Comparison of ENCODE assay signal across 8 cellular contexts in the genomic region with DNA sequence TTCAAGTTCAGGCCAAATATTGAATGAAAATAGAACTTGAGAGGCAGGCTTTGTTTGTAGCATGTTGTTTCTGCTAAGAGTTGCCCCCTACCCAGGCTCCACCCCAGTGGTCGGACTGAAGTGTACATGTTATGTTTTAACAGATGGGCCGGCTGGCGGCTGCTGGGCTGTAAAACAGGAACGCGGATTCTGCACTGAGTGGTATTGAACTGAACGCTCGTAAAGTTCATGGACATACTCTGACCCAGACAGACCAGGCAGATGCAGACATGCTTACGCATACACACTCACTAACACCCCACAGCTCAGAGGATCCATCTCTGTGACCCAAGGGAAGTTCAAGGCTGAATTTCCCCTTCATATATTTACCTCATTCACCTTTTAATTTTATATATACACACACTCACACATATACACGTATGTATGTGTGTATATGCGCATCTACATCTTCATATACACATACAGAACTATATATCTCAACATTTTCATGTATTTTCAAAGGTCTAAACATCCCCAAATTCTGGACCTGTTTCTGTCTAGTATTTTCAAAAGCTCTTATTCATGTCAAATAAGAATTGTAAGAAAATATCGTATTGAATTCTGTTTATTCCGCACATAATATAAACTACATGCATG. TPM values are rescaled to one million over a fixed set of nuclear protein-coding genes. Genes with fewer than 3 reads are reported as not detected.
A peak's percentile ranks its signal among the peaks of the same experiment; 100 is the strongest.
DNase-seq lines count a peak whose midpoint lies in the region; ATAC-seq and TF ChIP-seq lines count a peak whose summit lies in the region.

No MANE protein-coding gene starts in this region.

- H3K4me3 ChIP-seq in ovary = peak overlapping the region; percentile 90

- no peaks in the 10 kb centered on the region for H3K9me3 Mint-ChIP-seq in activated naive CD4-positive, alpha-beta T cell treated with anti-CD3 and anti-CD28 coated beads for 36 hours
- no peaks in the 10 kb centered on the region for H3K9me3 Mint-ChIP-seq in endothelial cell (ENCODE audit: unreplicated experiment)

- peaks cover 37% of the 10 kb centered on the region for H3K4me1 Mint-ChIP-seq in activated naive CD4-positive, alpha-beta T cell treated with anti-CD3 and anti-CD28 coated beads for 36 hours (ENCODE audit: low read depth)
- peaks cover 35% of the 10 kb centered on the region for H3K4me1 Mint-ChIP-seq in endothelial cell (ENCODE audit: unreplicated experiment)

- intact Hi-C loops in activated naive CD4-positive, alpha-beta T cell treated with anti-CD3 and anti-CD28 coated beads for 36 hours (cut with micrococcal nuclease) = loop anchor here (1.0 to 2.0 kb wide), 2 partner anchors 9 to 176 kb away; no protein-coding TSS in a partner anchor
- intact Hi-C loops in ovary (cut with DNase I) = loop anchor here in 1 of 4 donors (5.0 kb wide), 1 partner anchor 177 kb away; no protein-coding TSS in a partner anchor

- 18 to 43% (median 23%) methylated on average over 12 of the region's 12 CpGs for WGBS in ovary, 3 donors

- no peak overlapping the region for H3K27ac Mint-ChIP-seq in activated naive CD4-positive, alpha-beta T cell treated with anti-CD3 and anti-CD28 coated beads for 36 hours
- peak overlapping the region; percentile 42 for H3K27ac Mint-ChIP-seq in endothelial cell (ENCODE audit: unreplicated experiment)

- CTCF ChIA-PET in activated naive CD4-positive, alpha-beta T cell treated with anti-CD3 and anti-CD28 coated beads for 36 hours (lab: Charles Lee) = interaction anchor here (0.6 to 0.7 kb wide), 3 partner anchors 23 to 948 kb away, joined by 3 read pairs; no protein-coding TSS in a partner anchor

- TF ChIP-seq POLR2A in ovary (IDR thresholded peaks at IDR 0.05) = no peak

- ATAC-seq in HG02973 (IDR thresholded peaks at IDR 0.05; ENCODE audit: unreplicated experiment) = no peak

- H3K36me3 Mint-ChIP-seq in activated naive CD4-positive, alpha-beta T cell treated with anti-CD3 and anti-CD28 coated beads for 36 hours (ENCODE audit: low read depth) = no peaks in the 10 kb centered on the region
- no peaks in the 10 kb centered on the region for H3K36me3 Mint-ChIP-seq in endothelial cell (ENCODE audit: low read depth, unreplicated experiment)

- no peaks in the 10 kb centered on the region for H3K36me3 ChIP-seq in ovary

- peak overlapping the region; percentile 93 for H3K4me3 Mint-ChIP-seq in activated naive CD4-positive, alpha-beta T cell treated with anti-CD3 and anti-CD28 coated beads for 36 hours
- peak overlapping the region; percentile 92 for H3K4me3 Mint-ChIP-seq in endothelial cell (ENCODE audit: unreplicated experiment)

- H3K27me3 Mint-ChIP-seq in activated naive CD4-positive, alpha-beta T cell treated with anti-CD3 and anti-CD28 coated beads for 36 hours (ENCODE audit: low read depth) = no peaks in the 10 kb centered on the region
- peaks cover 6% of the 10 kb centered on the region for H3K27me3 Mint-ChIP-seq in endothelial cell (ENCODE audit: unreplicated experiment)

- no peak for DNase-seq in activated naive CD4-positive, alpha-beta T cell treated with anti-CD3 and anti-CD28 coated beads for 36 hours
- no peak for DNase-seq in activated naive CD4-positive, alpha-beta T cell (lab: John Stamatoyannopoulos, UW)
- DNase-seq in OCI-M1 (lab: John Stamatoyannopoulos, UW) (peak; percentile 60), endothelial cell (ENCODE audit: low spot score) (peak; percentile 6), ovary (peak; percentile 14 to 47 (median 19)), middle frontal gyrus (ENCODE audit: extremely low spot score, low spot score) (no peak)
- no peak for DNase-seq in stimulated activated CD4-positive, alpha-beta T cell treated with anti-CD3 and anti-CD28 coated beads, Interleukin-1b, Interleukin-23, amount 100 ng/mL, for 48 hours

- H3K27ac ChIP-seq in ovary = no peak overlapping the region

- no peaks in the 10 kb centered on the region for H3K9me3 ChIP-seq in ovary

- no peaks in the 10 kb centered on the region for H3K27me3 ChIP-seq in ovary

- TF ChIP-seq CTCF in endothelial cell (IDR thresholded peaks at IDR 0.05; ENCODE audit: unreplicated experiment) (no peak), ovary (IDR thresholded peaks at IDR 0.05) (no peak)

- H3K4me1 ChIP-seq in ovary (ENCODE audit: insufficient read depth) = peaks cover 9% of the 10 kb centered on the region

- TF ChIP-seq EP300 in ovary (IDR thresholded peaks at IDR 0.05) = no peak

RNA-seq across cellular contexts. Expression of a gene that starts 1.4 kb away (rescaled TPM):
- total RNA-seq in activated naive CD4-positive, alpha-beta T cell treated with anti-CD3 and anti-CD28 coated beads for 36 hours = 10 to 100 TPM; 11.8 TPM
- 47.9 TPM for total RNA-seq in endothelial cell (ENCODE audit: unreplicated experiment)
- total RNA-seq in ovary = 10 to 100 TPM in 2 of 7 donors, 1 to 10 TPM in 5; 2.1 to 13.8 (median 4.5) TPM
- 1 to 10 TPM; 4.4 to 7.8 TPM for polyA plus RNA-seq in ovary

RNA-seq across cellular contexts. Expression of a gene that starts 44.4 kb away (rescaled TPM):
- total RNA-seq in activated naive CD4-positive, alpha-beta T cell treated with anti-CD3 and anti-CD28 coated beads for 36 hours = 10 to 100 TPM in 1 of 2 experiments, 1 to 10 TPM in 1; 9.4 to 11.6 TPM
- total RNA-seq in endothelial cell (ENCODE audit: unreplicated experiment) (2.0 TPM), ovary (1 to 10 TPM; 2.3 to 6.6 (median 4.4) TPM)
- 1 to 10 TPM; 1.7 to 3.1 TPM for polyA plus RNA-seq in ovary

Comparison
In these comparisons a context has a peak if more than half of its experiments do, and no peak if none do; other contexts are left out.
1. DNase-seq: peak in OCI-M1 (single experiment), endothelial cell (single experiment) and ovary (5 of 5); none in activated naive CD4-positive, alpha-beta T cell treated with anti-CD3 and anti-CD28 coated beads for 36 hours (single experiment), activated naive CD4-positive, alpha-beta T cell (0 of 4), middle frontal gyrus (single experiment) and stimulated activated CD4-positive, alpha-beta T cell treated with anti-CD3 and anti-CD28 coated beads, Interleukin-1b, Interleukin-23, amount 100 ng/mL, for 48 hours (single experiment).